Comparison of ENCODE assay signal across 28 cellular contexts in genomic region chrX:55335296-55335695, GRCh38.
"Had no signal": no experiment of that assay in that cellular context is flagged by ENCODE, and none has a peak within 500 bp of the region (broad histone marks: within the 10 kb centered on the region; RNA-seq: fewer than 3 reads in every experiment).

No MANE protein-coding gene starts in this region.

- DNase-seq: activated CD4-positive, alpha-beta T cell treated with anti-CD3 and anti-CD28 coated beads for 4 hours; activated CD4-positive, alpha-beta T cell treated with anti-CD3 and anti-CD28 coated beads, Interleukin-2, amount 10 ng/mL, durations not matched to agents 7 days and 5 days; activated CD4-positive, alpha-beta T cell treated with anti-CD3 and anti-CD28 coated beads, Interleukin-2, amount 50 U/mL, for 48 hours; activated CD4-positive, CD25-positive, alpha-beta regulatory T cell; activated CD4-positive, CD25-positive, alpha-beta regulatory T cell treated with anti-CD3 and anti-CD28 coated beads, Interleukin-2, amount 50 U/mL, for 72 hours; activated CD8-positive, alpha-beta memory T cell treated with anti-CD3 and anti-CD28 coated beads for 24 hours; activated CD8-positive, alpha-beta T cell treated with anti-CD3 and anti-CD28 coated beads for 36 hours; activated effector memory CD4-positive, alpha-beta T cell treated with Interleukin-2 at 50 U/mL for 16 hours; activated gamma-delta T cell treated with Interleukin-2 at 50 U/mL for 16 hours; activated naive CD4-positive, alpha-beta T cell treated with anti-CD3 and anti-CD28 coated beads, Interleukin-2, amount 50 U/mL, for 16 hours; activated naive CD8-positive, alpha-beta T cell treated with anti-CD3 and anti-CD28 coated beads for 36 hours; activated naive CD8-positive, alpha-beta T cell treated with anti-CD3 and anti-CD28 coated beads, Interleukin-2, amount 50 U/mL, for 24 hours; activated T-cell treated with anti-CD3 and anti-CD28 coated beads, Interleukin-2, amount 50 U/mL, for 4 hours; adrenal gland; amygdala; aorta; body of pancreas; central memory CD4-positive, alpha-beta T cell; cerebellar nuclear complex; colonic mucosa; effector CD8-positive, alpha-beta T cell; esophagus squamous epithelium; foreskin melanocyte; head of caudate nucleus; T-helper 2 cell had no signal

- H3K9me3 ChIP-seq: adrenal gland, body of pancreas, colonic mucosa, esophagus squamous epithelium had no signal

- H3K27ac Mint-ChIP-seq: activated CD4-positive, alpha-beta T cell treated with anti-CD3 and anti-CD28 coated beads, Interleukin-2, amount 10 ng/mL, durations not matched to agents 7 days and 5 days; activated CD8-positive, alpha-beta T cell treated with anti-CD3 and anti-CD28 coated beads for 36 hours; activated naive CD8-positive, alpha-beta T cell treated with anti-CD3 and anti-CD28 coated beads for 36 hours; activated naive CD8-positive, alpha-beta T cell treated with anti-CD3 and anti-CD28 coated beads, Interleukin-2, amount 50 U/mL, for 24 hours; activated T-helper 17 cell treated with anti-CD3 and anti-CD28 coated beads, Interleukin-2, amount 50 U/mL, for 72 hours had no signal

- ATAC-seq: activated CD8-positive, alpha-beta T cell treated with anti-CD3 and anti-CD28 coated beads for 36 hours; activated naive CD8-positive, alpha-beta T cell treated with anti-CD3 and anti-CD28 coated beads, Interleukin-2, amount 50 U/mL, for 24 hours; activated T-cell treated with anti-CD3 and anti-CD28 coated beads, Interleukin-2, amount 50 U/mL, for 4 hours; activated T-helper 17 cell treated with anti-CD3 and anti-CD28 coated beads, Interleukin-2, amount 50 U/mL, for 72 hours; body of pancreas had no signal

- H3K36me3 Mint-ChIP-seq: activated naive CD8-positive, alpha-beta T cell treated with anti-CD3 and anti-CD28 coated beads for 36 hours had no signal

- H3K27ac ChIP-seq: adrenal gland, body of pancreas, cardiac muscle cell, colonic mucosa, epithelial cell of prostate, esophagus squamous epithelium had no signal

- H3K4me1 Mint-ChIP-seq: activated T-helper 17 cell treated with anti-CD3 and anti-CD28 coated beads, Interleukin-2, amount 50 U/mL, for 72 hours had no signal

- H3K9me3 Mint-ChIP-seq: activated CD4-positive, alpha-beta T cell treated with anti-CD3 and anti-CD28 coated beads, Interleukin-2, amount 10 ng/mL, durations not matched to agents 7 days and 5 days; activated CD8-positive, alpha-beta T cell treated with anti-CD3 and anti-CD28 coated beads for 36 hours; activated naive CD8-positive, alpha-beta T cell treated with anti-CD3 and anti-CD28 coated beads for 36 hours; activated naive CD8-positive, alpha-beta T cell treated with anti-CD3 and anti-CD28 coated beads, Interleukin-2, amount 50 U/mL, for 24 hours; activated T-cell treated with anti-CD3 and anti-CD28 coated beads, Interleukin-2, amount 50 U/mL, for 4 hours; activated T-helper 17 cell treated with anti-CD3 and anti-CD28 coated beads, Interleukin-2, amount 50 U/mL, for 72 hours had no signal

- H3K27me3 ChIP-seq: body of pancreas, cardiac muscle cell, colonic mucosa, esophagus squamous epithelium had no signal

- H3K27me3 Mint-ChIP-seq: activated CD4-positive, alpha-beta T cell treated with anti-CD3 and anti-CD28 coated beads, Interleukin-2, amount 10 ng/mL, durations not matched to agents 7 days and 5 days; activated CD8-positive, alpha-beta T cell treated with anti-CD3 and anti-CD28 coated beads for 36 hours; activated naive CD8-positive, alpha-beta T cell treated with anti-CD3 and anti-CD28 coated beads for 36 hours; activated naive CD8-positive, alpha-beta T cell treated with anti-CD3 and anti-CD28 coated beads, Interleukin-2, amount 50 U/mL, for 24 hours; activated T-helper 17 cell treated with anti-CD3 and anti-CD28 coated beads, Interleukin-2, amount 50 U/mL, for 72 hours had no signal

- H3K4me3 Mint-ChIP-seq: activated CD4-positive, alpha-beta T cell treated with anti-CD3 and anti-CD28 coated beads, Interleukin-2, amount 10 ng/mL, durations not matched to agents 7 days and 5 days; activated CD8-positive, alpha-beta T cell treated with anti-CD3 and anti-CD28 coated beads for 36 hours; activated naive CD8-positive, alpha-beta T cell treated with anti-CD3 and anti-CD28 coated beads for 36 hours; activated naive CD8-positive, alpha-beta T cell treated with anti-CD3 and anti-CD28 coated beads, Interleukin-2, amount 50 U/mL, for 24 hours; activated T-cell treated with anti-CD3 and anti-CD28 coated beads, Interleukin-2, amount 50 U/mL, for 4 hours; activated T-helper 17 cell treated with anti-CD3 and anti-CD28 coated beads, Interleukin-2, amount 50 U/mL, for 72 hours had no signal
